ENCODE assay signal across 1 cellular context in the genomic region with DNA sequence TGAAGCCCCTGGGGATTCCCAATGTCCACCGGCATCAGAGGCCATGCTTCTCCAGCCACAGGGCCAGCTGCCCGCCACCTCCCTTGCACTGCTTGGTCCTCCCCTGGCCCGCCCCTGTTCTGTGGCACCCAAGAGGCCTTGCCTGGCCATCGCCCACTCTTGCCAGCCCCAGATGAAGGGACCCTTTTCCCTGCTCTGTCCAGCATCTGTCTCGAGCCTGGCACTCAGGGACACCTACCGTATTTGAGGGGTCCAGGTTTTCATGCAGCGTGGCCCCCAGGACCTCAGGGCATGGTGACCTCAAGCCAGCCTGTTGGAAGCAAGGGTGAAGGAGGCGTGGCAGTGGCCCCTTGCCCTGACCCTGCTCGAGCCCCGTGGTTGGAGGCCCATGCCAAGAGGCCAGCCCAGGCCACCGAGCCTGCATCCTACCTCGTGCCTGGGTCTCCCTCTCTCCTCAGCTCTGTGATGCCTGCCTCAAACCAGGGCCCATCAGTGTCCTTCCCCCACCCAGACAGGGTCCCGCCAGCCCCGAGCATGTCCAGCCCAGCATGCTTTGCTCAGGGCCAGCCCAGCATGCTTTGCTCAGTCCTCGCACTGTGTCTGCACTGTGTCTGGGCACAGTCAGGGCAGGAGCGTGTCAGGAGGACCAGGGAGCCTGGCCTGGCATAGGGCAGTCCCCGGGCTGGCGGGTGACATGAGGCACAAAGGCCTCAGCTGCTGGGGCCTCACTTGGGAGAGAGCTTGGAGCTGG.
A peak's percentile ranks its signal among the peaks of the same experiment; 100 is the strongest.
TF ChIP-seq lines count a peak whose summit lies in the region.

No MANE protein-coding gene starts in this region.

TF ChIP-seq in HepG2, 621 proteins besides CTCF, POLR2A, EP300 and RAD21 (continues in another document):
- TF ChIP-seq ZNF264 (CRISPR knock-in tag; IDR thresholded peaks at IDR 0.05): no peak
- TF ChIP-seq, protein P1, sequence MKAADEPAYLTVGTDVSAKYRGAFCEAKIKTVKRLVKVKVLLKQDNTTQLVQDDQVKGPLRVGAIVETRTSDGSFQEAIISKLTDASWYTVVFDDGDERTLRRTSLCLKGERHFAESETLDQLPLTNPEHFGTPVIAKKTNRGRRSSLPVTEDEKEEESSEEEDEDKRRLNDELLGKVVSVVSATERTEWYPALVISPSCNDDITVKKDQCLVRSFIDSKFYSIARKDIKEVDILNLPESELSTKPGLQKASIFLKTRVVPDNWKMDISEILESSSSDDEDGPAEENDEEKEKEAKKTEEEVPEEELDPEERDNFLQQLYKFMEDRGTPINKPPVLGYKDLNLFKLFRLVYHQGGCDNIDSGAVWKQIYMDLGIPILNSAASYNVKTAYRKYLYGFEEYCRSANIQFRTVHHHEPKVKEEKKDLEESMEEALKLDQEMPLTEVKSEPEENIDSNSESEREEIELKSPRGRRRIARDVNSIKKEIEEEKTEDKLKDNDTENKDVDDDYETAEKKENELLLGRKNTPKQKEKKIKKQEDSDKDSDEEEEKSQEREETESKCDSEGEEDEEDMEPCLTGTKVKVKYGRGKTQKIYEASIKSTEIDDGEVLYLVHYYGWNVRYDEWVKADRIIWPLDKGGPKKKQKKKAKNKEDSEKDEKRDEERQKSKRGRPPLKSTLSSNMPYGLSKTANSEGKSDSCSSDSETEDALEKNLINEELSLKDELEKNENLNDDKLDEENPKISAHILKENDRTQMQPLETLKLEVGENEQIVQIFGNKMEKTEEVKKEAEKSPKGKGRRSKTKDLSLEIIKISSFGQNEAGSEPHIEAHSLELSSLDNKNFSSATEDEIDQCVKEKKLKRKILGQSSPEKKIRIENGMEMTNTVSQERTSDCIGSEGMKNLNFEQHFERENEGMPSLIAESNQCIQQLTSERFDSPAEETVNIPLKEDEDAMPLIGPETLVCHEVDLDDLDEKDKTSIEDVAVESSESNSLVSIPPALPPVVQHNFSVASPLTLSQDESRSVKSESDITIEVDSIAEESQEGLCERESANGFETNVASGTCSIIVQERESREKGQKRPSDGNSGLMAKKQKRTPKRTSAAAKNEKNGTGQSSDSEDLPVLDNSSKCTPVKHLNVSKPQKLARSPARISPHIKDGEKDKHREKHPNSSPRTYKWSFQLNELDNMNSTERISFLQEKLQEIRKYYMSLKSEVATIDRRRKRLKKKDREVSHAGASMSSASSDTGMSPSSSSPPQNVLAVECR (CRISPR knock-in tag; IDR thresholded peaks at IDR 0.05; ENCODE audit: borderline replicate concordance): no peak
- TF ChIP-seq ZIK1 (CRISPR knock-in tag; IDR thresholded peaks at IDR 0.05; ENCODE audit: borderline replicate concordance, low read depth): 0 out of 2 replicates have a peak, but pooled peaks have one; percentile 25
- TF ChIP-seq HCFC1 (IDR thresholded peaks at IDR 0.05; ENCODE audit: low read depth, low read length): no peak
- TF ChIP-seq, protein P2, sequence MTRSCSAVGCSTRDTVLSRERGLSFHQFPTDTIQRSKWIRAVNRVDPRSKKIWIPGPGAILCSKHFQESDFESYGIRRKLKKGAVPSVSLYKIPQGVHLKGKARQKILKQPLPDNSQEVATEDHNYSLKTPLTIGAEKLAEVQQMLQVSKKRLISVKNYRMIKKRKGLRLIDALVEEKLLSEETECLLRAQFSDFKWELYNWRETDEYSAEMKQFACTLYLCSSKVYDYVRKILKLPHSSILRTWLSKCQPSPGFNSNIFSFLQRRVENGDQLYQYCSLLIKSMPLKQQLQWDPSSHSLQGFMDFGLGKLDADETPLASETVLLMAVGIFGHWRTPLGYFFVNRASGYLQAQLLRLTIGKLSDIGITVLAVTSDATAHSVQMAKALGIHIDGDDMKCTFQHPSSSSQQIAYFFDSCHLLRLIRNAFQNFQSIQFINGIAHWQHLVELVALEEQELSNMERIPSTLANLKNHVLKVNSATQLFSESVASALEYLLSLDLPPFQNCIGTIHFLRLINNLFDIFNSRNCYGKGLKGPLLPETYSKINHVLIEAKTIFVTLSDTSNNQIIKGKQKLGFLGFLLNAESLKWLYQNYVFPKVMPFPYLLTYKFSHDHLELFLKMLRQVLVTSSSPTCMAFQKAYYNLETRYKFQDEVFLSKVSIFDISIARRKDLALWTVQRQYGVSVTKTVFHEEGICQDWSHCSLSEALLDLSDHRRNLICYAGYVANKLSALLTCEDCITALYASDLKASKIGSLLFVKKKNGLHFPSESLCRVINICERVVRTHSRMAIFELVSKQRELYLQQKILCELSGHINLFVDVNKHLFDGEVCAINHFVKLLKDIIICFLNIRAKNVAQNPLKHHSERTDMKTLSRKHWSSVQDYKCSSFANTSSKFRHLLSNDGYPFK (CRISPR knock-in tag; IDR thresholded peaks at IDR 0.05; ENCODE audit: borderline replicate concordance): no peak; the same call in 1 of the 2 replicates
- 0 out of 2 replicates have a peak, but pooled peaks have one; percentile 38 for TF ChIP-seq ZFP90 (CRISPR knock-in tag; IDR thresholded peaks at IDR 0.05; ENCODE audit: borderline replicate concordance)
- no peak for TF ChIP-seq ZNF33B (CRISPR knock-in tag; IDR thresholded peaks at IDR 0.05)
- TF ChIP-seq, protein P3, sequence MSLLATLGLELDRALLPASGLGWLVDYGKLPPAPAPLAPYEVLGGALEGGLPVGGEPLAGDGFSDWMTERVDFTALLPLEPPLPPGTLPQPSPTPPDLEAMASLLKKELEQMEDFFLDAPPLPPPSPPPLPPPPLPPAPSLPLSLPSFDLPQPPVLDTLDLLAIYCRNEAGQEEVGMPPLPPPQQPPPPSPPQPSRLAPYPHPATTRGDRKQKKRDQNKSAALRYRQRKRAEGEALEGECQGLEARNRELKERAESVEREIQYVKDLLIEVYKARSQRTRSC (CRISPR knock-in tag; IDR thresholded peaks at IDR 0.05; ENCODE audit: low read depth): no peak
- TF ChIP-seq, protein P4, sequence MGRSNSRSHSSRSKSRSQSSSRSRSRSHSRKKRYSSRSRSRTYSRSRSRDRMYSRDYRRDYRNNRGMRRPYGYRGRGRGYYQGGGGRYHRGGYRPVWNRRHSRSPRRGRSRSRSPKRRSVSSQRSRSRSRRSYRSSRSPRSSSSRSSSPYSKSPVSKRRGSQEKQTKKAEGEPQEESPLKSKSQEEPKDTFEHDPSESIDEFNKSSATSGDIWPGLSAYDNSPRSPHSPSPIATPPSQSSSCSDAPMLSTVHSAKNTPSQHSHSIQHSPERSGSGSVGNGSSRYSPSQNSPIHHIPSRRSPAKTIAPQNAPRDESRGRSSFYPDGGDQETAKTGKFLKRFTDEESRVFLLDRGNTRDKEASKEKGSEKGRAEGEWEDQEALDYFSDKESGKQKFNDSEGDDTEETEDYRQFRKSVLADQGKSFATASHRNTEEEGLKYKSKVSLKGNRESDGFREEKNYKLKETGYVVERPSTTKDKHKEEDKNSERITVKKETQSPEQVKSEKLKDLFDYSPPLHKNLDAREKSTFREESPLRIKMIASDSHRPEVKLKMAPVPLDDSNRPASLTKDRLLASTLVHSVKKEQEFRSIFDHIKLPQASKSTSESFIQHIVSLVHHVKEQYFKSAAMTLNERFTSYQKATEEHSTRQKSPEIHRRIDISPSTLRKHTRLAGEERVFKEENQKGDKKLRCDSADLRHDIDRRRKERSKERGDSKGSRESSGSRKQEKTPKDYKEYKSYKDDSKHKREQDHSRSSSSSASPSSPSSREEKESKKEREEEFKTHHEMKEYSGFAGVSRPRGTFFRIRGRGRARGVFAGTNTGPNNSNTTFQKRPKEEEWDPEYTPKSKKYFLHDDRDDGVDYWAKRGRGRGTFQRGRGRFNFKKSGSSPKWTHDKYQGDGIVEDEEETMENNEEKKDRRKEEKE (IDR thresholded peaks at IDR 0.05): no peak
- TF ChIP-seq SAFB2 (CRISPR knock-in tag; IDR thresholded peaks at IDR 0.05; ENCODE audit: borderline replicate concordance, low read depth): no peak
- no peak for TF ChIP-seq ZNF615 (CRISPR knock-in tag; IDR thresholded peaks at IDR 0.05; ENCODE audit: borderline replicate concordance)
- TF ChIP-seq ZKSCAN8 (CRISPR knock-in tag; IDR thresholded peaks at IDR 0.05; ENCODE audit: borderline replicate concordance): no peak
- TF ChIP-seq, protein P5, sequence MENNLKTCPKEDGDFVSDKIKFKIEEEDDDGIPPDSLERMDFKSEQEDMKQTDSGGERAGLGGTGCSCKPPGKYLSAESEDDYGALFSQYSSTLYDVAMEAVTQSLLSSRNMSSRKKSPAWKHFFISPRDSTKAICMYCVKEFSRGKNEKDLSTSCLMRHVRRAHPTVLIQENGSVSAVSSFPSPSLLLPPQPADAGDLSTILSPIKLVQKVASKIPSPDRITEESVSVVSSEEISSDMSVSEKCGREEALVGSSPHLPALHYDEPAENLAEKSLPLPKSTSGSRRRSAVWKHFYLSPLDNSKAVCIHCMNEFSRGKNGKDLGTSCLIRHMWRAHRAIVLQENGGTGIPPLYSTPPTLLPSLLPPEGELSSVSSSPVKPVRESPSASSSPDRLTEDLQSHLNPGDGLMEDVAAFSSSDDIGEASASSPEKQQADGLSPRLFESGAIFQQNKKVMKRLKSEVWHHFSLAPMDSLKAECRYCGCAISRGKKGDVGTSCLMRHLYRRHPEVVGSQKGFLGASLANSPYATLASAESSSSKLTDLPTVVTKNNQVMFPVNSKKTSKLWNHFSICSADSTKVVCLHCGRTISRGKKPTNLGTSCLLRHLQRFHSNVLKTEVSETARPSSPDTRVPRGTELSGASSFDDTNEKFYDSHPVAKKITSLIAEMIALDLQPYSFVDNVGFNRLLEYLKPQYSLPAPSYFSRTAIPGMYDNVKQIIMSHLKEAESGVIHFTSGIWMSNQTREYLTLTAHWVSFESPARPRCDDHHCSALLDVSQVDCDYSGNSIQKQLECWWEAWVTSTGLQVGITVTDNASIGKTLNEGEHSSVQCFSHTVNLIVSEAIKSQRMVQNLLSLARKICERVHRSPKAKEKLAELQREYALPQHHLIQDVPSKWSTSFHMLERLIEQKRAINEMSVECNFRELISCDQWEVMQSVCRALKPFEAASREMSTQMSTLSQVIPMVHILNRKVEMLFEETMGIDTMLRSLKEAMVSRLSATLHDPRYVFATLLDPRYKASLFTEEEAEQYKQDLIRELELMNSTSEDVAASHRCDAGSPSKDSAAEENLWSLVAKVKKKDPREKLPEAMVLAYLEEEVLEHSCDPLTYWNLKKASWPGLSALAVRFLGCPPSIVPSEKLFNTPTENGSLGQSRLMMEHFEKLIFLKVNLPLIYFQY (CRISPR knock-in tag; IDR thresholded peaks at IDR 0.05; ENCODE audit: borderline replicate concordance): no peak
- peak; percentile 43; the same call in 1 of the 2 replicates for TF ChIP-seq ZNF232 (CRISPR knock-in tag; IDR thresholded peaks at IDR 0.05; ENCODE audit: borderline replicate concordance)
- TF ChIP-seq, protein P6, sequence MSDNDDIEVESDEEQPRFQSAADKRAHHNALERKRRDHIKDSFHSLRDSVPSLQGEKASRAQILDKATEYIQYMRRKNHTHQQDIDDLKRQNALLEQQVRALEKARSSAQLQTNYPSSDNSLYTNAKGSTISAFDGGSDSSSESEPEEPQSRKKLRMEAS (IDR thresholded peaks at IDR 0.05): no peak
- TF ChIP-seq, protein P7, sequence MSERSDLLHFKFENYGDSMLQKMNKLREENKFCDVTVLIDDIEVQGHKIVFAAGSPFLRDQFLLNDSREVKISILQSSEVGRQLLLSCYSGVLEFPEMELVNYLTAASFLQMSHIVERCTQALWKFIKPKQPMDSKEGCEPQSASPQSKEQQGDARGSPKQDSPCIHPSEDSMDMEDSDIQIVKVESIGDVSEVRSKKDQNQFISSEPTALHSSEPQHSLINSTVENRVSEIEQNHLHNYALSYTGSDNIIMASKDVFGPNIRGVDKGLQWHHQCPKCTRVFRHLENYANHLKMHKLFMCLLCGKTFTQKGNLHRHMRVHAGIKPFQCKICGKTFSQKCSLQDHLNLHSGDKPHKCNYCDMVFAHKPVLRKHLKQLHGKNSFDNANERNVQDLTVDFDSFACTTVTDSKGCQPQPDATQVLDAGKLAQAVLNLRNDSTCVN (CRISPR knock-in tag; IDR thresholded peaks at IDR 0.05; ENCODE audit: borderline replicate concordance): no peak
- TF ChIP-seq ZNF616 (CRISPR knock-in tag; IDR thresholded peaks at IDR 0.05; ENCODE audit: low read depth): 0 out of 2 replicates have a peak, but pooled peaks have one; percentile 54
- TF ChIP-seq, protein P8, sequence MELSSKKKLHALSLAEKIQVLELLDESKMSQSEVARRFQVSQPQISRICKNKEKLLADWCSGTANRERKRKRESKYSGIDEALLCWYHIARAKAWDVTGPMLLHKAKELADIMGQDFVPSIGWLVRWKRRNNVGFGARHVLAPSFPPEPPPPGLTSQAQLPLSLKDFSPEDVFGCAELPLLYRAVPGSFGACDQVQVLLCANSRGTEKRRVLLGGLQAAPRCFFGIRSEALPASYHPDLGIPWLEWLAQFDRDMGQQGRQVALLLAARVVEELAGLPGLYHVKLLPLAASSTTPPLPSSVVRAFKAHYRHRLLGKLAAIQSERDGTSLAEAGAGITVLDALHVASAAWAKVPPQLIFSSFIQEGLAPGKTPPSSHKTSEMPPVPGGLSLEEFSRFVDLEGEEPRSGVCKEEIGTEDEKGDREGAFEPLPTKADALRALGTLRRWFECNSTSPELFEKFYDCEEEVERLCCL (CRISPR knock-in tag; IDR thresholded peaks at IDR 0.05; ENCODE audit: borderline replicate concordance): no peak
- TF ChIP-seq NAIF1 (CRISPR knock-in tag; IDR thresholded peaks at IDR 0.05; ENCODE audit: borderline replicate concordance): no peak
- TF ChIP-seq XRCC5 (optimal IDR thresholded peaks at IDR 0.05; ENCODE audit: low read length): no peak
- peak; percentile 49; the same call in 1 of the 2 replicates for TF ChIP-seq GLI4 (CRISPR knock-in tag; IDR thresholded peaks at IDR 0.05; ENCODE audit: borderline replicate concordance)
- no peak for TF ChIP-seq RFXAP (CRISPR knock-in tag; IDR thresholded peaks at IDR 0.05; ENCODE audit: borderline replicate concordance)
- TF ChIP-seq KAT8 (CRISPR knock-in tag; IDR thresholded peaks at IDR 0.05): no peak
- peak; percentile 38 for TF ChIP-seq SP5 (CRISPR knock-in tag; IDR thresholded peaks at IDR 0.05; ENCODE audit: borderline replicate concordance, low read depth)
- 0 out of 2 replicates have a peak, but pooled peaks have one; percentile 33 for TF ChIP-seq MYC (CRISPR knock-in tag; IDR thresholded peaks at IDR 0.05; ENCODE audit: borderline replicate concordance)
- TF ChIP-seq, protein P9, sequence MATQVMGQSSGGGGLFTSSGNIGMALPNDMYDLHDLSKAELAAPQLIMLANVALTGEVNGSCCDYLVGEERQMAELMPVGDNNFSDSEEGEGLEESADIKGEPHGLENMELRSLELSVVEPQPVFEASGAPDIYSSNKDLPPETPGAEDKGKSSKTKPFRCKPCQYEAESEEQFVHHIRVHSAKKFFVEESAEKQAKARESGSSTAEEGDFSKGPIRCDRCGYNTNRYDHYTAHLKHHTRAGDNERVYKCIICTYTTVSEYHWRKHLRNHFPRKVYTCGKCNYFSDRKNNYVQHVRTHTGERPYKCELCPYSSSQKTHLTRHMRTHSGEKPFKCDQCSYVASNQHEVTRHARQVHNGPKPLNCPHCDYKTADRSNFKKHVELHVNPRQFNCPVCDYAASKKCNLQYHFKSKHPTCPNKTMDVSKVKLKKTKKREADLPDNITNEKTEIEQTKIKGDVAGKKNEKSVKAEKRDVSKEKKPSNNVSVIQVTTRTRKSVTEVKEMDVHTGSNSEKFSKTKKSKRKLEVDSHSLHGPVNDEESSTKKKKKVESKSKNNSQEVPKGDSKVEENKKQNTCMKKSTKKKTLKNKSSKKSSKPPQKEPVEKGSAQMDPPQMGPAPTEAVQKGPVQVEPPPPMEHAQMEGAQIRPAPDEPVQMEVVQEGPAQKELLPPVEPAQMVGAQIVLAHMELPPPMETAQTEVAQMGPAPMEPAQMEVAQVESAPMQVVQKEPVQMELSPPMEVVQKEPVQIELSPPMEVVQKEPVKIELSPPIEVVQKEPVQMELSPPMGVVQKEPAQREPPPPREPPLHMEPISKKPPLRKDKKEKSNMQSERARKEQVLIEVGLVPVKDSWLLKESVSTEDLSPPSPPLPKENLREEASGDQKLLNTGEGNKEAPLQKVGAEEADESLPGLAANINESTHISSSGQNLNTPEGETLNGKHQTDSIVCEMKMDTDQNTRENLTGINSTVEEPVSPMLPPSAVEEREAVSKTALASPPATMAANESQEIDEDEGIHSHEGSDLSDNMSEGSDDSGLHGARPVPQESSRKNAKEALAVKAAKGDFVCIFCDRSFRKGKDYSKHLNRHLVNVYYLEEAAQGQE (IDR thresholded peaks at IDR 0.05; ENCODE audit: borderline replicate concordance in 1 of 2, low read depth in 1 of 2, low read length in 2 of 2): no peak
